In the genomic region with DNA sequence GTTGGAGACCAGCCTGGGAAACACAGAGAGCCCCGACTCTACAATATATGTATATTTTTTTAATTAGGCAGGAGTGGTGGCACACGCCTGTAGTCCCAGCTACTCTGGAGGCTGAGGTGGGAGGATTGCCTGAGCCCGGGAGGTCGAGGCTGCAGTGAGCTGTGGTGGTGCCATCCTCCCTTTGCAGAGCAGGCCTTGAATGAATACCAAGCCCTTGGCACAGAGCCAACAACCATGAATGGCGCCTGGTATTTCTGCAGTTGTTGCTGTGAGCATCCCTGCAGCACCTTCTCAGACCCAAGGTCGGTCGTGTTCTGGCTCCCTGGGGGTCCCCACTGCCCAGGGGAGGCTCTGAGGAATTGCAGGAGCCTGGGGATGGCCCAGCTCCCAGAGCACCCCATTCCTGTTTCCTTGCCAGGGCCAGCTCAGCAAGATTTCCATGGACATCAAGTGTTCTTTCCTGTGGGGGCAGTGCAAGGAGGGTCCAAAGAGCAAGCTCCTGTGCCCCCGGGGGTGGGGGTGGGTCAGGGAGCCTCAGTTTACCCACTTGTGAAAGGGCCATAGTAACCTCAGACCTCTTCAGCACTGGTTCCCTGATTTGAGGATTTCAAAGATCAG, we compare ENCODE assay signal across 16 cellular contexts. TPM values are rescaled to one million over a fixed set of nuclear protein-coding genes. Genes with fewer than 3 reads are reported as not detected.
DNase-seq lines count a peak whose midpoint lies in the region; ATAC-seq and FAIRE-seq lines count a peak whose summit lies in the region.
"Had no signal": no experiment of that assay in that cellular context is flagged by ENCODE, and none has a peak within 500 bp of the region (broad histone marks: within the 10 kb centered on the region; RNA-seq: fewer than 3 reads in every experiment).

No MANE protein-coding gene starts in this region.

- FAIRE-seq in urothelium cell line (lab: Jason Lieb, UNC), result no peak

- intact Hi-C loops in left ventricle myocardium superior (cut with micrococcal nuclease), result no loop called here

- DNase-seq in DMS 273 (lab: John Stamatoyannopoulos, UW; ENCODE audit: unreplicated experiment) (peak; percentile 60), DMS 273 treated with DMSO at 0.1 percent for 48 hours (lab: John Stamatoyannopoulos, UW) (no peak), cerebellum (ENCODE audit: low spot score) (peak; percentile 17), urothelium cell line (ENCODE audit: low spot score) (peak; percentile 50), Kasumi-1 (lab: John Stamatoyannopoulos, UW) (no peak), left ventricle myocardium superior (no peak)
- DNase-seq in stimulated activated CD4-positive, alpha-beta T cell treated with anti-CD3 and anti-CD28 coated beads, Interleukin-15, amount 100 ng/mL, for 24 hours, result peak; percentile 15
- no peak for DNase-seq in stimulated activated CD4-positive, alpha-beta T cell treated with anti-CD3 and anti-CD28 coated beads, Interleukin-2, amount 100 ng/mL, for 24 hours
- DNase-seq: central memory CD4-positive, alpha-beta T cell; foreskin keratinocyte; lower lobe of right lung; NCI-H510A; Peyer's patch had no signal

- no peak for ATAC-seq in left ventricle myocardium superior
- ATAC-seq: activated CD4-positive, CD25-positive, alpha-beta regulatory T cell treated with anti-CD3 and anti-CD28 coated beads, Interleukin-2, amount 50 U/mL, for 24 hours; foreskin keratinocyte; lower lobe of right lung; natural killer cell treated with Interleukin-12 subunit alpha and Interleukin-12 subunit beta and Interleukin-15 and Interleukin-18, amount 100 ng/mL, for 72 hours had no signal

RNA-seq across cellular contexts. Expression of a gene that starts 25.6 kb away (rescaled TPM):
- total RNA-seq in cerebellum (7.2 TPM), left ventricle myocardium superior (0.45 TPM)

RNA-seq across cellular contexts. Expression of a gene that starts 38.5 kb away (rescaled TPM):
- total RNA-seq in cerebellum (not detected), left ventricle myocardium superior (not detected)
- total RNA-seq: foreskin keratinocyte; LHCN-M2; lower lobe of right lung; natural killer cell treated with Interleukin-12 subunit alpha and Interleukin-12 subunit beta and Interleukin-15 and Interleukin-18, amount 100 ng/mL, for 72 hours; Peyer's patch had no signal

RNA-seq across cellular contexts. Expression of a gene that starts 43.4 kb away (rescaled TPM):
- total RNA-seq in cerebellum (not detected), left ventricle myocardium superior (not detected)
- total RNA-seq: foreskin keratinocyte; LHCN-M2; lower lobe of right lung; natural killer cell treated with Interleukin-12 subunit alpha and Interleukin-12 subunit beta and Interleukin-15 and Interleukin-18, amount 100 ng/mL, for 72 hours; Peyer's patch had no signal

RNA-seq across cellular contexts. Expression of a gene that starts 46.2 kb away (rescaled TPM):
- total RNA-seq in cerebellum, result not detected
- not detected for total RNA-seq in left ventricle myocardium superior
- total RNA-seq: foreskin keratinocyte; LHCN-M2; lower lobe of right lung; natural killer cell treated with Interleukin-12 subunit alpha and Interleukin-12 subunit beta and Interleukin-15 and Interleukin-18, amount 100 ng/mL, for 72 hours; Peyer's patch had no signal

RNA-seq across cellular contexts. Expression of a gene that starts 50.5 kb away (rescaled TPM):
- total RNA-seq in cerebellum (not detected), left ventricle myocardium superior (not detected)
- total RNA-seq: foreskin keratinocyte; LHCN-M2; lower lobe of right lung; natural killer cell treated with Interleukin-12 subunit alpha and Interleukin-12 subunit beta and Interleukin-15 and Interleukin-18, amount 100 ng/mL, for 72 hours; Peyer's patch had no signal

Comparison
In these comparisons a context has a peak if more than half of its experiments do, and no peak if none do; other contexts are left out.
1. DNase-seq: peak in DMS 273 (single experiment), stimulated activated CD4-positive, alpha-beta T cell treated with anti-CD3 and anti-CD28 coated beads, Interleukin-15, amount 100 ng/mL, for 24 hours (single experiment), cerebellum (single experiment) and urothelium cell line (single experiment); none in DMS 273 treated with DMSO at 0.1 percent for 48 hours (single experiment), stimulated activated CD4-positive, alpha-beta T cell treated with anti-CD3 and anti-CD28 coated beads, Interleukin-2, amount 100 ng/mL, for 24 hours (0 of 2), Kasumi-1 (0 of 2) and left ventricle myocardium superior (single experiment).